ENCODE assay signal across 18 cellular contexts in genomic region chr20:63429992-63430391, GRCh38. TPM values are rescaled to one million over a fixed set of nuclear protein-coding genes. Genes with fewer than 3 reads are reported as not detected.
DNase-seq lines count a peak whose midpoint lies in the region; ATAC-seq and TF ChIP-seq lines count a peak whose summit lies in the region.
"Had no signal": no experiment of that assay in that cellular context is flagged by ENCODE, and none has a peak within 500 bp of the region (broad histone marks: within the 10 kb centered on the region; RNA-seq: fewer than 3 reads in every experiment).

No MANE protein-coding gene starts in this region.

- H3K36me3 Mint-ChIP-seq in nephron progenitor cell (ENCODE audit: low read depth): peaks cover 7% of the 10 kb centered on the region
- no peaks in the 10 kb centered on the region for H3K36me3 Mint-ChIP-seq in T-helper 2 cell treated with Interferon-gamma antibody and Interleukin-4, amounts not matched to agents 5 μg/mL and 100 μg/mL, for 36 hours (ENCODE audit: low read depth)
- H3K36me3 Mint-ChIP-seq: CD8-positive, alpha-beta T cell had no signal

- H3K4me3 ChIP-seq in HEK293 (ENCODE audit: low read depth, low read length) (no peak overlapping the region), RWPE2 (ENCODE audit: severe bottlenecking) (no peak overlapping the region), esophagus muscularis mucosa (no peak overlapping the region)
- H3K4me3 ChIP-seq: A549; BLaER1 treated with 17β-estradiol and CSF1 and Interleukin-3, amounts not matched to agents 10 nM and 100 nM had no signal

- no peak for TF ChIP-seq EP300 in esophagus muscularis mucosa (IDR thresholded peaks at IDR 0.05)

- H3K4me1 ChIP-seq in HEK293 (ENCODE audit: control insufficient read depth, insufficient read depth, low read length) (no peaks in the 10 kb centered on the region), RWPE2 (ENCODE audit: insufficient read depth, poor library complexity, severe bottlenecking) (no peaks in the 10 kb centered on the region), esophagus muscularis mucosa (no peaks in the 10 kb centered on the region)
- H3K4me1 ChIP-seq: A549 had no signal

- CTCF ChIA-PET in HEK293 (lab: Yijun Ruan, JAX): no interaction called here

- peaks cover 8% of the 10 kb centered on the region for H3K9me3 Mint-ChIP-seq in nephron progenitor cell
- H3K9me3 Mint-ChIP-seq in T-helper 2 cell treated with Interferon-gamma antibody and Interleukin-4, amounts not matched to agents 5 μg/mL and 100 μg/mL, for 36 hours: no peaks in the 10 kb centered on the region
- H3K9me3 Mint-ChIP-seq: CD4-positive, alpha-beta T cell; CD8-positive, alpha-beta T cell had no signal

- POLR2A ChIA-PET in HEK293 (lab: Yijun Ruan, JAX): interaction anchor here (0.6 kb wide), 1 partner anchor 95 kb away, joined by 5 read pairs; no protein-coding TSS in a partner anchor

- H3K4me1 Mint-ChIP-seq in nephron progenitor cell: peaks cover 15% of the 10 kb centered on the region
- H3K4me1 Mint-ChIP-seq in T-helper 2 cell treated with Interferon-gamma antibody and Interleukin-4, amounts not matched to agents 5 μg/mL and 100 μg/mL, for 36 hours (ENCODE audit: low read depth): peaks cover 9% of the 10 kb centered on the region

- DNase-seq in RWPE2 (ENCODE audit: low spot score) (peak; percentile 87), nephron progenitor cell (no peak), esophagus muscularis mucosa (ENCODE audit: extremely low spot score) (no peak)
- no peak for DNase-seq in T-helper 2 cell treated with Interferon-gamma antibody and Interleukin-4, amounts not matched to agents 5 μg/mL and 100 μg/mL, for 36 hours (ENCODE audit: low spot score)
- DNase-seq: AML-193; Caco-2; Calu3; CD4-positive, alpha-beta T cell; CD8-positive, alpha-beta T cell; DMS79 treated with DMSO at 0.1 percent for 48 hours; GF-D8 had no signal

- H3K27me3 Mint-ChIP-seq in nephron progenitor cell (ENCODE audit: low read depth, poor library complexity): no peaks in the 10 kb centered on the region
- no peaks in the 10 kb centered on the region for H3K27me3 Mint-ChIP-seq in T-helper 2 cell treated with Interferon-gamma antibody and Interleukin-4, amounts not matched to agents 5 μg/mL and 100 μg/mL, for 36 hours (ENCODE audit: low read depth)

- H3K27ac Mint-ChIP-seq in nephron progenitor cell: peak overlapping the region; percentile 29
- no peak overlapping the region for H3K27ac Mint-ChIP-seq in T-helper 2 cell treated with Interferon-gamma antibody and Interleukin-4, amounts not matched to agents 5 μg/mL and 100 μg/mL, for 36 hours
- H3K27ac Mint-ChIP-seq: B cell; CD4-positive, alpha-beta T cell; CD8-positive, alpha-beta T cell had no signal

- ATAC-seq in RWPE2 (ENCODE audit: low read depth) (no peak), GM19397 (IDR thresholded peaks at IDR 0.05; ENCODE audit: unreplicated experiment) (no peak)
- ATAC-seq: A549; CD8-positive, alpha-beta T cell had no signal

- H3K9me3 ChIP-seq in HEK293 (ENCODE audit: control insufficient read depth, insufficient read depth, low read depth, low read length) (no peaks in the 10 kb centered on the region), RWPE2 (ENCODE audit: severe bottlenecking) (no peaks in the 10 kb centered on the region), esophagus muscularis mucosa (no peaks in the 10 kb centered on the region)
- H3K9me3 ChIP-seq: A549; BLaER1 treated with 17β-estradiol and CSF1 and Interleukin-3, amounts not matched to agents 10 nM and 100 nM had no signal

- H3K27ac ChIP-seq in HEK293 (ENCODE audit: extremely low read depth, low read depth, low read length) (no peak overlapping the region), RWPE2 (ENCODE audit: poor library complexity, severe bottlenecking) (no peak overlapping the region), esophagus muscularis mucosa (replicated peaks in 1 of 4) (no peak overlapping the region)
- H3K27ac ChIP-seq: 22Rv1; A549; BLaER1 treated with 17β-estradiol and CSF1 and Interleukin-3, amounts not matched to agents 10 nM and 100 nM; C4-2B had no signal

- intact Hi-C loops in esophagus muscularis mucosa (cut with DNase I): no loop called here

- no peak for TF ChIP-seq CTCF in HEK293 (tag by site-specific recombination; IDR thresholded peaks at IDR 0.05)
- no peak for TF ChIP-seq CTCF in RWPE2 (IDR thresholded peaks at IDR 0.05; ENCODE audit: poor library complexity, severe bottlenecking)
- TF ChIP-seq CTCF in nephron progenitor cell (IDR thresholded peaks at IDR 0.05): no peak
- no peak for TF ChIP-seq CTCF in esophagus muscularis mucosa (IDR thresholded peaks at IDR 0.05)

- H3K27me3 ChIP-seq in RWPE2 (ENCODE audit: insufficient read depth, poor library complexity, severe bottlenecking): peaks cover 7% of the 10 kb centered on the region
- H3K27me3 ChIP-seq in esophagus muscularis mucosa: peaks cover 0 to 65% (median 0%) of the 10 kb centered on the region in 4 donors

- no peak for TF ChIP-seq POLR2A in esophagus muscularis mucosa (IDR thresholded peaks at IDR 0.05; ENCODE audit: low read depth)

- H3K36me3 ChIP-seq in HEK293 (ENCODE audit: control insufficient read depth in 2 of 2, insufficient read depth in 1 of 2, low read length in 2 of 2) (no peaks in the 10 kb centered on the region), RWPE2 (ENCODE audit: low read depth) (no peaks in the 10 kb centered on the region), esophagus muscularis mucosa (no peaks in the 10 kb centered on the region)
- H3K36me3 ChIP-seq: BLaER1 treated with 17β-estradiol and CSF1 and Interleukin-3, amounts not matched to agents 10 nM and 100 nM had no signal

- no peak overlapping the region for H3K4me3 Mint-ChIP-seq in nephron progenitor cell
- no peak overlapping the region for H3K4me3 Mint-ChIP-seq in T-helper 2 cell treated with Interferon-gamma antibody and Interleukin-4, amounts not matched to agents 5 μg/mL and 100 μg/mL, for 36 hours
- H3K4me3 Mint-ChIP-seq: B cell; CD4-positive, alpha-beta T cell; CD8-positive, alpha-beta T cell had no signal

- WGBS in esophagus muscularis mucosa: 94% methylated on average over 15 of the region's 15 CpGs

TF ChIP-seq in HEK293, 187 proteins besides CTCF, POLR2A, EP300 and RAD21:
- no peak for TF ChIP-seq ZNF324 (tag by site-specific recombination; IDR thresholded peaks at IDR 0.05)
- TF ChIP-seq GLI2 (tag by site-specific recombination; IDR thresholded peaks at IDR 0.05; ENCODE audit: borderline replicate concordance, low read depth): no peak
- peak; percentile 9; the same call in 1 of the 2 replicates for TF ChIP-seq SCRT2 (tag by site-specific recombination; IDR thresholded peaks at IDR 0.05)
- TF ChIP-seq ZNF76 (tag by site-specific recombination; IDR thresholded peaks at IDR 0.05; ENCODE audit: borderline replicate concordance, low read depth): no peak

RNA-seq across cellular contexts. Expression of gene KCNQ2, which starts 42.5 kb away (rescaled TPM):
- 1 to 10 TPM in 1 of 4 donors, under 1 TPM in 2, not detected in 1; 0.11 to 1.6 (median 0.50) TPM for total RNA-seq in esophagus muscularis mucosa
- total RNA-seq: CD4-positive, alpha-beta T cell; CD8-positive, alpha-beta T cell had no signal
